ENCODE assay signal across 10 cellular contexts in genomic region chr9:127163409-127163808, GRCh38. TPM values are rescaled to one million over a fixed set of nuclear protein-coding genes. Genes with fewer than 3 reads are reported as not detected.
A peak's percentile ranks its signal among the peaks of the same experiment; 100 is the strongest.
DNase-seq lines count a peak whose midpoint lies in the region; ATAC-seq and TF ChIP-seq lines count a peak whose summit lies in the region.
"Had no signal": no experiment of that assay in that cellular context is flagged by ENCODE, and none has a peak within 500 bp of the region (broad histone marks: within the 10 kb centered on the region; RNA-seq: fewer than 3 reads in every experiment).

No MANE protein-coding gene starts in this region.

- WGBS in GM23248 (ENCODE audit: low coverage in 1 of 2, low lambda C conversion rate in 2 of 2, missing lambda C conversion rate in 2 of 2), 2 experiments = 7 to 13% methylated on average over 2 of the region's 2 CpGs

- no peak overlapping the region for H2AFZ ChIP-seq in GM23248

- DNase-seq in A172 (ENCODE audit: low spot score) = peak; percentile 92
- DNase-seq in GM23248 = peak; percentile 85
- DNase-seq in SK-N-MC (ENCODE audit: low read depth, low spot score) = no peak
- peak; percentile 66 for DNase-seq in fibroblast of the aortic adventitia (ENCODE audit: low read depth)
- no peak for DNase-seq in ecto neural progenitor cell (ENCODE audit: low spot score)
- DNase-seq in GM20000 (ENCODE audit: low spot score) = no peak
- DNase-seq in NCI-H510A (lab: John Stamatoyannopoulos, UW) = no peak
- DNase-seq: activated T-cell treated with anti-CD3 and anti-CD28 coated beads, Interleukin-2, amount 50 U/mL, for 4 hours; NCI-H446 had no signal

- H3K36me3 ChIP-seq in GM23248 (ENCODE audit: low read depth) = no peaks in the 10 kb centered on the region
- H3K36me3 ChIP-seq in SK-N-MC (ENCODE audit: insufficient read depth, low read length) = no peaks in the 10 kb centered on the region

- H3K27ac ChIP-seq in GM23248 = peak overlapping the region; percentile 65
- peak overlapping the region; percentile 73 for H3K27ac ChIP-seq in SK-N-MC

- H3F3A ChIP-seq in GM23248 (ENCODE audit: insufficient read depth) = peaks cover 17% of the 10 kb centered on the region; the same call in 1 of the 2 replicates

- H3K4me2 ChIP-seq in GM23248 (ENCODE audit: unreplicated experiment) = peak overlapping the region; percentile 19

- H3K9me3 ChIP-seq in GM23248 (ENCODE audit: low read depth) (no peaks in the 10 kb centered on the region), SK-N-MC (ENCODE audit: low read depth, low read length) (no peaks in the 10 kb centered on the region)

- no peaks in the 10 kb centered on the region for H4K20me1 ChIP-seq in GM23248 (ENCODE audit: insufficient read depth)

- no peak for ATAC-seq in HG02885 (IDR thresholded peaks at IDR 0.05; ENCODE audit: poor library complexity, unreplicated experiment)

- in situ Hi-C loops in GM23248 (cut with MboI) = no loop called here

- peak overlapping the region; percentile 28; the same call in 1 of the 2 replicates for H3K9ac ChIP-seq in GM23248
- no peak overlapping the region for H3K9ac ChIP-seq in SK-N-MC (ENCODE audit: insufficient read length)

- no peaks in the 10 kb centered on the region for H3K79me2 ChIP-seq in GM23248 (ENCODE audit: insufficient read depth)

- peaks cover 36% of the 10 kb centered on the region for H3K4me1 ChIP-seq in GM23248 (ENCODE audit: insufficient read depth)

- TF ChIP-seq CTCF in fibroblast of the aortic adventitia (IDR thresholded peaks at IDR 0.05; ENCODE audit: insufficient read depth, low read length) (no peak), GM20000 (IDR thresholded peaks at IDR 0.05; ENCODE audit: extremely low read depth, missing control alignments) (no peak)

- no peak overlapping the region for H3K4me3 ChIP-seq in GM23248
- no peak overlapping the region for H3K4me3 ChIP-seq in SK-N-MC
- H3K4me3 ChIP-seq in fibroblast of the aortic adventitia (ENCODE audit: low read depth, low read length) = no peak overlapping the region

- no peaks in the 10 kb centered on the region for H3K9me2 ChIP-seq in GM23248 (ENCODE audit: insufficient read depth)

- H3K27me3 ChIP-seq in GM23248 (replicated peaks; ENCODE audit: insufficient read depth) = no peaks in the 10 kb centered on the region

RNA-seq across cellular contexts. Expression of gene ANGPTL2, which starts 41.0 kb away (rescaled TPM):
- total RNA-seq in A172 (2014; rRNA removed; shearing (Covaris generic)) = 0.17 and 0.43 TPM in 2 replicates
- total RNA-seq in GM23248 (2014; rRNA removed; shearing (Covaris generic)) = 9.0 and 12.3 TPM in 2 replicates
- 8.8 and 9.5 TPM in 2 replicates for polyA plus RNA-seq in GM23248 (2016; fragmentation: Nextera tagmentation; extraction: Ambion mirVana)
- 41.0 and 47.5 TPM in 2 replicates for total RNA-seq in fibroblast of the aortic adventitia (ENCODE audit: low replicate concordance)

Comparison
In these comparisons a context has a peak if more than half of its experiments do, and no peak if none do; other contexts are left out.
1. DNase-seq: peak in A172 (single experiment), GM23248 (single experiment) and fibroblast of the aortic adventitia (single experiment); none in SK-N-MC (single experiment), ecto neural progenitor cell (single experiment), GM20000 (single experiment) and NCI-H510A (single experiment).